Comparison of ENCODE assay signal across 1 cellular context in the genomic region with DNA sequence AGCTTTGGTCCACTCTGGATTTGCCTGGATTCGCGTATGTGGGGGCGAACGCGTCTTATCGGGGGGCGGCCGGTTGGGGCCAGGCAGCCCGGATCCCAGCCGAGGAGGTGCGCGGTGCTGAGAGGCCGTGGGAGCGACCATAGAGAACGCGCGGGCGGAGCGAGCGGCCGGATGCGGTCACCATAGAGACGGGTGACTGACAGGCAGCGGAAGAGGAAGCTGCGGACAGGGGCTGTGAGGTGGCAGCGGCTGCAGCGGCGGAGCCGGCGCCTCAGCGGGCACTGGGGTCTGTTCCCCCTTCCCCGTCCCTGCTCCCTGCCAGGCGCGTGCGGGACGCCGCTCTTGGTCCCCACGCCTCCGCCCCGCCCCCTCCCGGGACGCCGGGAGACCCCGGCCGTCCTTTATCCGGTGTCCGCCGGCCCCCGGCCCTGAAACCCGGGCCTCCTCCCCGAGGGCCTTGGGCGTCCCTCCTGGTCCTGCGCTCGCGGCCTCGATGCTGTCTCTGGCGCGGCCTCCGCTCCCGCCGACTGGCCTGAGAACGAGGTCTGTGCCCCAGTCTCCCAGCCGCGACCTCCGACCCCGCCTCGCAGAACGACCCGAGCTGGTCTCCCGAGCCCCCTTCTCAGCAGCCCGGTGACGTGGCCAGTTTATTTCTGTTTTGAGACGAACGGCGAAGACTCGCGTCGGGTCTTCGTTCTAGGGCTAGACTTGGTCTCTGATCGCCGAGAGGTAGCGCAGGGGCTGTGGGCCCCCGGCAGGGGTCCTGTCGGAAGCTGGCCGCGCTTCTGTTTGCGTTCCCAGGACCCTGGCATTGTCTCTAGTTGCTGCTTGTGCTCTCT.
TF ChIP-seq lines count a peak whose summit lies in the region.

A gene with protein sequence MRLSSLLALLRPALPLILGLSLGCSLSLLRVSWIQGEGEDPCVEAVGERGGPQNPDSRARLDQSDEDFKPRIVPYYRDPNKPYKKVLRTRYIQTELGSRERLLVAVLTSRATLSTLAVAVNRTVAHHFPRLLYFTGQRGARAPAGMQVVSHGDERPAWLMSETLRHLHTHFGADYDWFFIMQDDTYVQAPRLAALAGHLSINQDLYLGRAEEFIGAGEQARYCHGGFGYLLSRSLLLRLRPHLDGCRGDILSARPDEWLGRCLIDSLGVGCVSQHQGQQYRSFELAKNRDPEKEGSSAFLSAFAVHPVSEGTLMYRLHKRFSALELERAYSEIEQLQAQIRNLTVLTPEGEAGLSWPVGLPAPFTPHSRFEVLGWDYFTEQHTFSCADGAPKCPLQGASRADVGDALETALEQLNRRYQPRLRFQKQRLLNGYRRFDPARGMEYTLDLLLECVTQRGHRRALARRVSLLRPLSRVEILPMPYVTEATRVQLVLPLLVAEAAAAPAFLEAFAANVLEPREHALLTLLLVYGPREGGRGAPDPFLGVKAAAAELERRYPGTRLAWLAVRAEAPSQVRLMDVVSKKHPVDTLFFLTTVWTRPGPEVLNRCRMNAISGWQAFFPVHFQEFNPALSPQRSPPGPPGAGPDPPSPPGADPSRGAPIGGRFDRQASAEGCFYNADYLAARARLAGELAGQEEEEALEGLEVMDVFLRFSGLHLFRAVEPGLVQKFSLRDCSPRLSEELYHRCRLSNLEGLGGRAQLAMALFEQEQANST (plus strand): TSS at position 212 of the 839 bp plus-strand sequence. CDS start 1,529 bp downstream, outside the sequence.

TF ChIP-seq in HepG2, 621 proteins besides CTCF, POLR2A, EP300 and RAD21 (continued from another document and continues in another):
- TF ChIP-seq ZFP37 (CRISPR knock-in tag; IDR thresholded peaks at IDR 0.05; ENCODE audit: borderline replicate concordance) (no peak), TBX2 (CRISPR knock-in tag; IDR thresholded peaks at IDR 0.05; ENCODE audit: borderline replicate concordance) (peak; percentile 57; the same call in 1 of the 2 replicates), PHF20 (CRISPR knock-in tag; IDR thresholded peaks at IDR 0.05) (peak; percentile 89), FOSL2 (CRISPR knock-in tag; IDR thresholded peaks at IDR 0.05) (peak; percentile 34; the same call in 1 of the 2 replicates), HDAC2 (CRISPR knock-in tag; IDR thresholded peaks at IDR 0.05) (peak; percentile 49; the same call in 1 of the 2 replicates), KAT8 (CRISPR knock-in tag; IDR thresholded peaks at IDR 0.05) (peak; percentile 89), ZNF547 (CRISPR knock-in tag; IDR thresholded peaks at IDR 0.05) (peak; percentile 55; the same call in 1 of the 2 replicates), YY1 (IDR thresholded peaks at IDR 0.05; ENCODE audit: insufficient read depth, insufficient replicate concordance, low read depth, low read length) (peak; percentile 61), MXD4 (CRISPR knock-in tag; IDR thresholded peaks at IDR 0.05) (peak; percentile 59; the same call in 1 of the 2 replicates), ASH2L (IDR thresholded peaks at IDR 0.05; ENCODE audit: insufficient read length, low read depth, low read length) (peak; percentile 41), ZBTB20 (CRISPR knock-in tag; IDR thresholded peaks at IDR 0.05; ENCODE audit: borderline replicate concordance, low read depth) (no peak), HOXA5 (CRISPR knock-in tag; IDR thresholded peaks at IDR 0.05) (no peak), ZMYM4 (CRISPR knock-in tag; IDR thresholded peaks at IDR 0.05) (peak; percentile 43; the same call in 1 of the 2 replicates), HDAC1 (CRISPR knock-in tag; IDR thresholded peaks at IDR 0.05) (peak; percentile 91), NONO (IDR thresholded peaks at IDR 0.05) (no peak), NONO (CRISPR knock-in tag; conservative IDR thresholded peaks at IDR 0.05) (peak; percentile 76), KDM2A (CRISPR knock-in tag; IDR thresholded peaks at IDR 0.05; ENCODE audit: borderline replicate concordance, low read depth) (peak; percentile 74), ZFAT (CRISPR knock-in tag; conservative IDR thresholded peaks at IDR 0.05) (no peak), ZNF709 (CRISPR knock-in tag; IDR thresholded peaks at IDR 0.05) (0 out of 2 replicates have a peak, but pooled peaks have one; percentile 49), KAT2B (IDR thresholded peaks at IDR 0.05; ENCODE audit: borderline replicate concordance, low read depth, low read length) (no peak), ZNF354B (CRISPR knock-in tag; IDR thresholded peaks at IDR 0.05) (no peak), ZFY (CRISPR knock-in tag; IDR thresholded peaks at IDR 0.05) (peak; percentile 78), KLF11 (CRISPR knock-in tag; IDR thresholded peaks at IDR 0.05) (peak; percentile 70; the same call in 1 of the 2 replicates)
- TF ChIP-seq, protein P1, sequence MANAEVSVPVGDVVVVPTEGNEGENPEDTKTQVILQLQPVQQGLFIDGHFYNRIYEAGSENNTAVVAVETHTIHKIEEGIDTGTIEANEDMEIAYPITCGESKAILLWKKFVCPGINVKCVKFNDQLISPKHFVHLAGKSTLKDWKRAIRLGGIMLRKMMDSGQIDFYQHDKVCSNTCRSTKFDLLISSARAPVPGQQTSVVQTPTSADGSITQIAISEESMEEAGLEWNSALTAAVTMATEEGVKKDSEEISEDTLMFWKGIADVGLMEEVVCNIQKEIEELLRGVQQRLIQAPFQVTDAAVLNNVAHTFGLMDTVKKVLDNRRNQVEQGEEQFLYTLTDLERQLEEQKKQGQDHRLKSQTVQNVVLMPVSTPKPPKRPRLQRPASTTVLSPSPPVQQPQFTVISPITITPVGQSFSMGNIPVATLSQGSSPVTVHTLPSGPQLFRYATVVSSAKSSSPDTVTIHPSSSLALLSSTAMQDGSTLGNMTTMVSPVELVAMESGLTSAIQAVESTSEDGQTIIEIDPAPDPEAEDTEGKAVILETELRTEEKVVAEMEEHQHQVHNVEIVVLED (CRISPR knock-in tag; IDR thresholded peaks at IDR 0.05; ENCODE audit: borderline replicate concordance), result 0 out of 2 replicates have a peak, but pooled peaks have one; percentile 39
- TF ChIP-seq, protein P2, sequence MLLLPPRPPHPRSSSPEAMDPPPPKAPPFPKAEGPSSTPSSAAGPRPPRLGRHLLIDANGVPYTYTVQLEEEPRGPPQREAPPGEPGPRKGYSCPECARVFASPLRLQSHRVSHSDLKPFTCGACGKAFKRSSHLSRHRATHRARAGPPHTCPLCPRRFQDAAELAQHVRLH (CRISPR knock-in tag; IDR thresholded peaks at IDR 0.05; ENCODE audit: borderline replicate concordance, low read depth), result peak; percentile 48; the same call in 1 of the 2 replicates
- TF ChIP-seq, protein P3, sequence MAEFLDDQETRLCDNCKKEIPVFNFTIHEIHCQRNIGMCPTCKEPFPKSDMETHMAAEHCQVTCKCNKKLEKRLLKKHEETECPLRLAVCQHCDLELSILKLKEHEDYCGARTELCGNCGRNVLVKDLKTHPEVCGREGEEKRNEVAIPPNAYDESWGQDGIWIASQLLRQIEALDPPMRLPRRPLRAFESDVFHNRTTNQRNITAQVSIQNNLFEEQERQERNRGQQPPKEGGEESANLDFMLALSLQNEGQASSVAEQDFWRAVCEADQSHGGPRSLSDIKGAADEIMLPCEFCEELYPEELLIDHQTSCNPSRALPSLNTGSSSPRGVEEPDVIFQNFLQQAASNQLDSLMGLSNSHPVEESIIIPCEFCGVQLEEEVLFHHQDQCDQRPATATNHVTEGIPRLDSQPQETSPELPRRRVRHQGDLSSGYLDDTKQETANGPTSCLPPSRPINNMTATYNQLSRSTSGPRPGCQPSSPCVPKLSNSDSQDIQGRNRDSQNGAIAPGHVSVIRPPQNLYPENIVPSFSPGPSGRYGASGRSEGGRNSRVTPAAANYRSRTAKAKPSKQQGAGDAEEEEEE (CRISPR knock-in tag; IDR thresholded peaks at IDR 0.05; ENCODE audit: borderline replicate concordance), result no peak
- TF ChIP-seq, protein P4, sequence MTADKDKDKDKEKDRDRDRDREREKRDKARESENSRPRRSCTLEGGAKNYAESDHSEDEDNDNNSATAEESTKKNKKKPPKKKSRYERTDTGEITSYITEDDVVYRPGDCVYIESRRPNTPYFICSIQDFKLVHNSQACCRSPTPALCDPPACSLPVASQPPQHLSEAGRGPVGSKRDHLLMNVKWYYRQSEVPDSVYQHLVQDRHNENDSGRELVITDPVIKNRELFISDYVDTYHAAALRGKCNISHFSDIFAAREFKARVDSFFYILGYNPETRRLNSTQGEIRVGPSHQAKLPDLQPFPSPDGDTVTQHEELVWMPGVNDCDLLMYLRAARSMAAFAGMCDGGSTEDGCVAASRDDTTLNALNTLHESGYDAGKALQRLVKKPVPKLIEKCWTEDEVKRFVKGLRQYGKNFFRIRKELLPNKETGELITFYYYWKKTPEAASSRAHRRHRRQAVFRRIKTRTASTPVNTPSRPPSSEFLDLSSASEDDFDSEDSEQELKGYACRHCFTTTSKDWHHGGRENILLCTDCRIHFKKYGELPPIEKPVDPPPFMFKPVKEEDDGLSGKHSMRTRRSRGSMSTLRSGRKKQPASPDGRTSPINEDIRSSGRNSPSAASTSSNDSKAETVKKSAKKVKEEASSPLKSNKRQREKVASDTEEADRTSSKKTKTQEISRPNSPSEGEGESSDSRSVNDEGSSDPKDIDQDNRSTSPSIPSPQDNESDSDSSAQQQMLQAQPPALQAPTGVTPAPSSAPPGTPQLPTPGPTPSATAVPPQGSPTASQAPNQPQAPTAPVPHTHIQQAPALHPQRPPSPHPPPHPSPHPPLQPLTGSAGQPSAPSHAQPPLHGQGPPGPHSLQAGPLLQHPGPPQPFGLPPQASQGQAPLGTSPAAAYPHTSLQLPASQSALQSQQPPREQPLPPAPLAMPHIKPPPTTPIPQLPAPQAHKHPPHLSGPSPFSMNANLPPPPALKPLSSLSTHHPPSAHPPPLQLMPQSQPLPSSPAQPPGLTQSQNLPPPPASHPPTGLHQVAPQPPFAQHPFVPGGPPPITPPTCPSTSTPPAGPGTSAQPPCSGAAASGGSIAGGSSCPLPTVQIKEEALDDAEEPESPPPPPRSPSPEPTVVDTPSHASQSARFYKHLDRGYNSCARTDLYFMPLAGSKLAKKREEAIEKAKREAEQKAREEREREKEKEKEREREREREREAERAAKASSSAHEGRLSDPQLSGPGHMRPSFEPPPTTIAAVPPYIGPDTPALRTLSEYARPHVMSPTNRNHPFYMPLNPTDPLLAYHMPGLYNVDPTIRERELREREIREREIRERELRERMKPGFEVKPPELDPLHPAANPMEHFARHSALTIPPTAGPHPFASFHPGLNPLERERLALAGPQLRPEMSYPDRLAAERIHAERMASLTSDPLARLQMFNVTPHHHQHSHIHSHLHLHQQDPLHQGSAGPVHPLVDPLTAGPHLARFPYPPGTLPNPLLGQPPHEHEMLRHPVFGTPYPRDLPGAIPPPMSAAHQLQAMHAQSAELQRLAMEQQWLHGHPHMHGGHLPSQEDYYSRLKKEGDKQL (CRISPR knock-in tag; IDR thresholded peaks at IDR 0.05; ENCODE audit: low read depth), result 0 out of 2 replicates have a peak, but pooled peaks have one; percentile 10
- TF ChIP-seq, protein P5, sequence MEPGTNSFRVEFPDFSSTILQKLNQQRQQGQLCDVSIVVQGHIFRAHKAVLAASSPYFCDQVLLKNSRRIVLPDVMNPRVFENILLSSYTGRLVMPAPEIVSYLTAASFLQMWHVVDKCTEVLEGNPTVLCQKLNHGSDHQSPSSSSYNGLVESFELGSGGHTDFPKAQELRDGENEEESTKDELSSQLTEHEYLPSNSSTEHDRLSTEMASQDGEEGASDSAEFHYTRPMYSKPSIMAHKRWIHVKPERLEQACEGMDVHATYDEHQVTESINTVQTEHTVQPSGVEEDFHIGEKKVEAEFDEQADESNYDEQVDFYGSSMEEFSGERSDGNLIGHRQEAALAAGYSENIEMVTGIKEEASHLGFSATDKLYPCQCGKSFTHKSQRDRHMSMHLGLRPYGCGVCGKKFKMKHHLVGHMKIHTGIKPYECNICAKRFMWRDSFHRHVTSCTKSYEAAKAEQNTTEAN (CRISPR knock-in tag; conservative IDR thresholded peaks at IDR 0.05), result no peak
- TF ChIP-seq, protein P6, sequence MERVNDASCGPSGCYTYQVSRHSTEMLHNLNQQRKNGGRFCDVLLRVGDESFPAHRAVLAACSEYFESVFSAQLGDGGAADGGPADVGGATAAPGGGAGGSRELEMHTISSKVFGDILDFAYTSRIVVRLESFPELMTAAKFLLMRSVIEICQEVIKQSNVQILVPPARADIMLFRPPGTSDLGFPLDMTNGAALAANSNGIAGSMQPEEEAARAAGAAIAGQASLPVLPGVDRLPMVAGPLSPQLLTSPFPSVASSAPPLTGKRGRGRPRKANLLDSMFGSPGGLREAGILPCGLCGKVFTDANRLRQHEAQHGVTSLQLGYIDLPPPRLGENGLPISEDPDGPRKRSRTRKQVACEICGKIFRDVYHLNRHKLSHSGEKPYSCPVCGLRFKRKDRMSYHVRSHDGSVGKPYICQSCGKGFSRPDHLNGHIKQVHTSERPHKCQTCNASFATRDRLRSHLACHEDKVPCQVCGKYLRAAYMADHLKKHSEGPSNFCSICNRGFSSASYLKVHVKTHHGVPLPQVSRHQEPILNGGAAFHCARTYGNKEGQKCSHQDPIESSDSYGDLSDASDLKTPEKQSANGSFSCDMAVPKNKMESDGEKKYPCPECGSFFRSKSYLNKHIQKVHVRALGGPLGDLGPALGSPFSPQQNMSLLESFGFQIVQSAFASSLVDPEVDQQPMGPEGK (CRISPR knock-in tag; IDR thresholded peaks at IDR 0.05), result peak; percentile 52; the same call in 1 of the 2 replicates
- TF ChIP-seq, protein P7, sequence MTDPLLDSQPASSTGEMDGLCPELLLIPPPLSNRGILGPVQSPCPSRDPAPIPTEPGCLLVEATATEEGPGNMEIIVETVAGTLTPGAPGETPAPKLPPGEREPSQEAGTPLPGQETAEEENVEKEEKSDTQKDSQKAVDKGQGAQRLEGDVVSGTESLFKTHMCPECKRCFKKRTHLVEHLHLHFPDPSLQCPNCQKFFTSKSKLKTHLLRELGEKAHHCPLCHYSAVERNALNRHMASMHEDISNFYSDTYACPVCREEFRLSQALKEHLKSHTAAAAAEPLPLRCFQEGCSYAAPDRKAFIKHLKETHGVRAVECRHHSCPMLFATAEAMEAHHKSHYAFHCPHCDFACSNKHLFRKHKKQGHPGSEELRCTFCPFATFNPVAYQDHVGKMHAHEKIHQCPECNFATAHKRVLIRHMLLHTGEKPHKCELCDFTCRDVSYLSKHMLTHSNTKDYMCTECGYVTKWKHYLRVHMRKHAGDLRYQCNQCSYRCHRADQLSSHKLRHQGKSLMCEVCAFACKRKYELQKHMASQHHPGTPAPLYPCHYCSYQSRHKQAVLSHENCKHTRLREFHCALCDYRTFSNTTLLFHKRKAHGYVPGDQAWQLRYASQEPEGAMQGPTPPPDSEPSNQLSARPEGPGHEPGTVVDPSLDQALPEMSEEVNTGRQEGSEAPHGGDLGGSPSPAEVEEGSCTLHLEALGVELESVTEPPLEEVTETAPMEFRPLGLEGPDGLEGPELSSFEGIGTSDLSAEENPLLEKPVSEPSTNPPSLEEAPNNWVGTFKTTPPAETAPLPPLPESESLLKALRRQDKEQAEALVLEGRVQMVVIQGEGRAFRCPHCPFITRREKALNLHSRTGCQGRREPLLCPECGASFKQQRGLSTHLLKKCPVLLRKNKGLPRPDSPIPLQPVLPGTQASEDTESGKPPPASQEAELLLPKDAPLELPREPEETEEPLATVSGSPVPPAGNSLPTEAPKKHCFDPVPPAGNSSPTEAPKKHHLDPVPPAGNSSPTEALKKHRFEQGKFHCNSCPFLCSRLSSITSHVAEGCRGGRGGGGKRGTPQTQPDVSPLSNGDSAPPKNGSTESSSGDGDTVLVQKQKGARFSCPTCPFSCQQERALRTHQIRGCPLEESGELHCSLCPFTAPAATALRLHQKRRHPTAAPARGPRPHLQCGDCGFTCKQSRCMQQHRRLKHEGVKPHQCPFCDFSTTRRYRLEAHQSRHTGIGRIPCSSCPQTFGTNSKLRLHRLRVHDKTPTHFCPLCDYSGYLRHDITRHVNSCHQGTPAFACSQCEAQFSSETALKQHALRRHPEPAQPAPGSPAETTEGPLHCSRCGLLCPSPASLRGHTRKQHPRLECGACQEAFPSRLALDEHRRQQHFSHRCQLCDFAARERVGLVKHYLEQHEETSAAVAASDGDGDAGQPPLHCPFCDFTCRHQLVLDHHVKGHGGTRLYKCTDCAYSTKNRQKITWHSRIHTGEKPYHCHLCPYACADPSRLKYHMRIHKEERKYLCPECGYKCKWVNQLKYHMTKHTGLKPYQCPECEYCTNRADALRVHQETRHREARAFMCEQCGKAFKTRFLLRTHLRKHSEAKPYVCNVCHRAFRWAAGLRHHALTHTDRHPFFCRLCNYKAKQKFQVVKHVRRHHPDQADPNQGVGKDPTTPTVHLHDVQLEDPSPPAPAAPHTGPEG (CRISPR knock-in tag; IDR thresholded peaks at IDR 0.05), result peak; percentile 25; the same call in 1 of the 2 replicates
